ENCODE assay signal across 5 cellular contexts in the genomic region with DNA sequence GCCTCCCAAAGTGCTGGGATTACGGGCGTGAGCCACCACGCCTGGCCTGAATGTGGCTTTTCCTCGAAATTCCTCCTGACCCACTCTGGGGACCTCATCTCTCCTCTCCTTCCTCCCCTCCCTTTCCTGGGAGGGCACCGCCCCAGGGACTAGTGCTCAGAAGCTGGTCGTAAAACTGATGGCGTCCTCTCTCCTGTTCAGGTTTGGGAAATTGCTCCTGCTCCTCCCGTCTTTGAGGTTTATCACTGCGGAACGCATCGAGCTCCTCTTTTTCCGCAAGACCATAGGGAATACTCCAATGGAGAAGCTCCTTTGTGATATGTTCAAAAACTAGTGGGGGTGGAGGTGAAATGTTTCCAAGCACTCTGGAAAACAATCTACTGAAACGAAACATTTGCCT. TPM values are rescaled to one million over a fixed set of nuclear protein-coding genes. Genes with fewer than 3 reads are reported as not detected.
"Had no signal": no experiment of that assay in that cellular context is flagged by ENCODE, and none has a peak within 500 bp of the region (broad histone marks: within the 10 kb centered on the region; RNA-seq: fewer than 3 reads in every experiment).

No MANE protein-coding gene starts in this region.

- H2AFZ ChIP-seq: GM23338 had no signal

- H3K4me3 ChIP-seq: GM23338, K562 had no signal

- ATAC-seq: GM23338, K562 had no signal

- H3K4me2 ChIP-seq: GM23338 had no signal

- DNase-seq: H9, HCEC 1CT, IMR-90 had no signal

RNA-seq across cellular contexts. Expression of gene NR2E3, which starts 7.0 kb away (rescaled TPM):
- total RNA-seq: K562 had no signal
- polyA plus RNA-seq: K562 had no signal
